ENCODE assay signal across 1 cellular context in the genomic region with DNA sequence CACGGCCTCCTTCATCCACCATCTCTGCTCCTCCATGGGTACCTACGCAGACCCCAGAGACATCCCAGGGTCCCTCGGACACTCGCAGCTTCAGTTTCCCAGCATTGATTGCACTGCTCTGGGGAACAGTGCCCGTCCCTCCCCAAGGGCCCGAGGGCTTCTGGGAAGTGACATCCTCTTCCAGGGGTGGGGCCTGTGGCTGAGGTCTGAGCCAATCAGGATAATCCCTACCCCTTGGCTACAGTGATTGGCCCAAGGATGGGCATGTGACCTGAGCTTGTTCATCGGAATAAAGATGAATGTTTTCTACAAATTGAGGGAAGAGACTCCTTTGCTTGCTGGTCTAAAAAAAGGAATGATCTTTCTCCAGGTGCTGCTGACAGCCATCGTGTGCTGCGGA.
A peak's percentile ranks its signal among the peaks of the same experiment; 100 is the strongest.
TF ChIP-seq lines count a peak whose summit lies in the region.

No MANE protein-coding gene starts in this region.

TF ChIP-seq in K562, 482 proteins besides CTCF, POLR2A, EP300 and RAD21:
- TF ChIP-seq, protein P1, sequence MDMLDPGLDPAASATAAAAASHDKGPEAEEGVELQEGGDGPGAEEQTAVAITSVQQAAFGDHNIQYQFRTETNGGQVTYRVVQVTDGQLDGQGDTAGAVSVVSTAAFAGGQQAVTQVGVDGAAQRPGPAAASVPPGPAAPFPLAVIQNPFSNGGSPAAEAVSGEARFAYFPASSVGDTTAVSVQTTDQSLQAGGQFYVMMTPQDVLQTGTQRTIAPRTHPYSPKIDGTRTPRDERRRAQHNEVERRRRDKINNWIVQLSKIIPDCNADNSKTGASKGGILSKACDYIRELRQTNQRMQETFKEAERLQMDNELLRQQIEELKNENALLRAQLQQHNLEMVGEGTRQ (CRISPR knock-in tag; IDR thresholded peaks at IDR 0.05) = peak; percentile 94
- TF ChIP-seq FOXJ3 (CRISPR knock-in tag; IDR thresholded peaks at IDR 0.05) (no peak), USF1 (CRISPR knock-in tag; IDR thresholded peaks at IDR 0.05) (peak; percentile 84), RAD51 (IDR thresholded peaks at IDR 0.05; ENCODE audit: borderline replicate concordance, low read depth) (peak; percentile 82), KDM2B (CRISPR knock-in tag; IDR thresholded peaks at IDR 0.05) (no peak)
